9 cellular contexts compared by ENCODE assay signal in genomic region chr6:16651871-16652270, GRCh38.
DNase-seq lines count a peak whose midpoint lies in the region; ATAC-seq and TF ChIP-seq lines count a peak whose summit lies in the region.
"Had no signal": no experiment of that assay in that cellular context is flagged by ENCODE, and none has a peak within 500 bp of the region (broad histone marks: within the 10 kb centered on the region; RNA-seq: fewer than 3 reads in every experiment).

No MANE protein-coding gene starts in this region.

- H4K20me1 ChIP-seq in Loucy (ENCODE audit: insufficient read depth, low read length, poor library complexity, severe bottlenecking) = no peaks in the 10 kb centered on the region

- H3K9ac ChIP-seq in Loucy (ENCODE audit: low read depth, low read length, poor library complexity, severe bottlenecking) = peak overlapping the region; percentile 34

- H3K4me1 ChIP-seq in Loucy (ENCODE audit: insufficient read depth, low read length, poor library complexity, severe bottlenecking) = peaks cover 34% of the 10 kb centered on the region
- H3K4me1 ChIP-seq in lung (ENCODE audit: control insufficient read depth in 2 of 2, insufficient read depth in 2 of 2, low read length in 2 of 2) = no peaks in the 10 kb centered on the region
- peaks cover 0 to 14% of the 10 kb centered on the region in 2 donors for H3K4me1 ChIP-seq in ascending aorta
- H3K4me1 ChIP-seq: right lobe of liver had no signal

- H3K27me3 ChIP-seq in Loucy (ENCODE audit: insufficient read depth, low read length, poor library complexity, severe bottlenecking) (no peaks in the 10 kb centered on the region), lung (ENCODE audit: control insufficient read depth, insufficient read depth) (no peaks in the 10 kb centered on the region), ascending aorta (no peaks in the 10 kb centered on the region)
- H3K27me3 ChIP-seq: right lobe of liver had no signal

- H3K4me2 ChIP-seq in Loucy (ENCODE audit: low read depth, low read length, poor library complexity, severe bottlenecking) = peak overlapping the region; percentile 62

- H3K4me3 ChIP-seq in Loucy (ENCODE audit: low read length, poor library complexity, severe bottlenecking) (peak overlapping the region; percentile 38), lung (no peak overlapping the region), ascending aorta (no peak overlapping the region)
- H3K4me3 ChIP-seq: right lobe of liver had no signal

- H3K36me3 ChIP-seq in Loucy (ENCODE audit: insufficient read depth, low read length) (peaks cover 13% of the 10 kb centered on the region), lung (ENCODE audit: control insufficient read depth in 2 of 2, insufficient read depth in 2 of 2, low read length in 2 of 2) (peaks cover 5 to 8% of the 10 kb centered on the region in 2 donors), ascending aorta (peaks cover 0 to 27% of the 10 kb centered on the region in 2 donors)

- TF ChIP-seq CTCF in Loucy (conservative IDR thresholded peaks at IDR 0.05; ENCODE audit: low read length) = no peak
- no peak for TF ChIP-seq CTCF in lung (IDR thresholded peaks at IDR 0.05; ENCODE audit: control extremely low read depth, extremely low read depth)
- no peak for TF ChIP-seq CTCF in ascending aorta (IDR thresholded peaks at IDR 0.05)

- H3K9me3 ChIP-seq in Loucy (ENCODE audit: insufficient read depth, low read depth, low read length) (no peaks in the 10 kb centered on the region), lung (ENCODE audit: control insufficient read depth in 2 of 2, insufficient read depth in 1 of 2, low read length in 1 of 2) (no peaks in the 10 kb centered on the region), ascending aorta (no peaks in the 10 kb centered on the region)
- H3K9me3 ChIP-seq: right lobe of liver had no signal

- ATAC-seq in GM18870 (IDR thresholded peaks at IDR 0.05; ENCODE audit: unreplicated experiment) (peak; percentile 94), GM21786 (IDR thresholded peaks at IDR 0.05; ENCODE audit: unreplicated experiment) (peak; percentile 94), lung (ENCODE audit: insufficient read depth, low FRiP score) (peak; percentile 27)

- WGBS in lung, 2 donors = 59 to 74% methylated on average over 6 of the region's 6 CpGs

- no peak overlapping the region for H2AFZ ChIP-seq in Loucy (ENCODE audit: low read length)

- intact Hi-C loops in ascending aorta (cut with DNase I) = no loop called here

- DNase-seq in lung (ENCODE audit: low spot score) (no peak), COR-L47 (lab: John Stamatoyannopoulos, UW) (no peak), ascending aorta (ENCODE audit: low spot score in 2 of 2) (no peak), putamen (ENCODE audit: low spot score) (no peak), HuH-7.5 (ENCODE audit: low spot score) (no peak)
- DNase-seq: right lobe of liver had no signal

- H3K79me2 ChIP-seq in Loucy (ENCODE audit: insufficient read depth, low read length) = 0 out of 2 replicates have a peak, but pooled peaks cover 4% of the 10 kb centered on the region

- no peak overlapping the region for H3K27ac ChIP-seq in lung (ENCODE audit: low read depth in 1 of 2, low read length in 1 of 2)
- H3K27ac ChIP-seq in ascending aorta = no peak overlapping the region
- H3K27ac ChIP-seq: right lobe of liver had no signal

- H3F3A ChIP-seq in Loucy (ENCODE audit: low read depth) = no peaks in the 10 kb centered on the region

- H3K9me2 ChIP-seq in Loucy (replicated peaks; ENCODE audit: low read depth, low read length) = no peaks in the 10 kb centered on the region

Comparison
In these comparisons a context has a peak if more than half of its experiments do, and no peak if none do; other contexts are left out.
1. ATAC-seq: peak in every context shown above with its lines; median percentile 94 in GM18870; 94 in GM21786; 27 in lung.